In the genomic region with DNA sequence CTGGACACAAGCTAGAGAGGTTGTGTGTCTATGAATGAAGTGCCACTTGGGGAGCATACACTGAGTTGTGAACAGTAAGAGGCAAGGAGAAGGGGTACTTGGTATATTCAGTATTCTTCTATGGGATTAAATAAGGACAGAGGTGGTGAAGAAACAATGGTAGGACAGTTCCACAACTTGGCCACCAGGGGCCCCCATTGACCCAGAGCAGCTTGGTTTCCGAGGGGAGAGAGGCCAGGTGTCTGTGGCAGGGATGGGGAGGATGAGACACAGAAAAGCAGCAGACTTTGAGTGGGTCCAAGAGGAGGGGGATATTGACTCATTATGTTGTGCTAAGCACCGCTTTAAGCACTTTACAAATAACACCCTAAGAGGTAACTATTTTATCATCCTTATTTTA, we compare ENCODE assay signal across 13 cellular contexts.
DNase-seq lines count a peak whose midpoint lies in the region; ATAC-seq and TF ChIP-seq lines count a peak whose summit lies in the region.
"Had no signal": no experiment of that assay in that cellular context is flagged by ENCODE, and none has a peak within 500 bp of the region (broad histone marks: within the 10 kb centered on the region; RNA-seq: fewer than 3 reads in every experiment).

No MANE protein-coding gene starts in this region.

- peaks cover 10% of the 10 kb centered on the region for H3K9me3 Mint-ChIP-seq in stimulated activated memory B cell treated with anti-CD40 and anti-IgM and Interleukin-4, amounts not matched to agents 10 μg/mL and 1 μg/mL and 100 μg/mL, for 72 hours

- no peaks in the 10 kb centered on the region for H3F3A ChIP-seq in Loucy (ENCODE audit: low read depth)

- no peak overlapping the region for H2AFZ ChIP-seq in Loucy (ENCODE audit: low read length)

- H3K27ac Mint-ChIP-seq in stimulated activated memory B cell treated with anti-CD40 and anti-IgM and Interleukin-4, amounts not matched to agents 10 μg/mL and 1 μg/mL and 100 μg/mL, for 72 hours = no peak overlapping the region

- no peaks in the 10 kb centered on the region for H3K4me1 Mint-ChIP-seq in stimulated activated memory B cell treated with anti-CD40 and anti-IgM and Interleukin-4, amounts not matched to agents 10 μg/mL and 1 μg/mL and 100 μg/mL, for 72 hours

- H3K27me3 Mint-ChIP-seq in stimulated activated memory B cell treated with anti-CD40 and anti-IgM and Interleukin-4, amounts not matched to agents 10 μg/mL and 1 μg/mL and 100 μg/mL, for 72 hours = no peaks in the 10 kb centered on the region

- DNase-seq in cardiac muscle cell (ENCODE audit: low read depth in 1 of 2, low spot score in 1 of 2) (no peak), left ventricle myocardium inferior (no peak), choroid plexus epithelial cell (ENCODE audit: low read depth) (no peak), NOMO-1 treated with DMSO at 0.1 percent for 48 hours (lab: John Stamatoyannopoulos, UW; ENCODE audit: unreplicated experiment) (no peak)
- DNase-seq in stimulated activated naive CD8-positive, alpha-beta T cell treated with anti-CD3 and anti-CD28 coated beads, Interleukin-15, Interleukin-2, amounts not matched to agents 100 U/mL and 50 U/mL, for 24 hours = peak; percentile 21
- DNase-seq: activated CD4-positive, alpha-beta T cell treated with anti-CD3 and anti-CD28 coated beads for 1 hour; adrenal gland; kidney glomerular epithelial cell; nucleus accumbens had no signal

- H4K20me1 ChIP-seq in Loucy (ENCODE audit: insufficient read depth, low read length, poor library complexity, severe bottlenecking) = no peaks in the 10 kb centered on the region

- H3K4me3 ChIP-seq in cardiac muscle cell (no peak overlapping the region), left ventricle myocardium inferior (no peak overlapping the region), Loucy (ENCODE audit: low read length, poor library complexity, severe bottlenecking) (no peak overlapping the region), choroid plexus epithelial cell (ENCODE audit: low read depth, low read length) (no peak overlapping the region)
- H3K4me3 ChIP-seq: adrenal gland, suprapubic skin had no signal

- no peak overlapping the region for H3K9ac ChIP-seq in Loucy (ENCODE audit: low read depth, low read length, poor library complexity, severe bottlenecking)

- no peak for ATAC-seq in stimulated activated naive CD8-positive, alpha-beta T cell treated with anti-CD3 and anti-CD28 coated beads, Interleukin-15, Interleukin-2, amounts not matched to agents 100 U/mL and 50 U/mL, for 24 hours
- no peak for ATAC-seq in stimulated activated memory B cell treated with anti-CD40 and anti-IgM and Interleukin-4, amounts not matched to agents 10 μg/mL and 1 μg/mL and 100 μg/mL, for 72 hours
- ATAC-seq in HG02970 (IDR thresholded peaks at IDR 0.05; ENCODE audit: low FRiP score, unreplicated experiment) = no peak

- no peaks in the 10 kb centered on the region for H3K36me3 ChIP-seq in cardiac muscle cell
- H3K36me3 ChIP-seq in left ventricle myocardium inferior = no peaks in the 10 kb centered on the region
- no peaks in the 10 kb centered on the region for H3K36me3 ChIP-seq in Loucy (ENCODE audit: insufficient read depth, low read length)
- H3K36me3 ChIP-seq: adrenal gland, suprapubic skin had no signal

- H3K9me2 ChIP-seq in Loucy (replicated peaks; ENCODE audit: low read depth, low read length) = no peaks in the 10 kb centered on the region

- H3K4me3 Mint-ChIP-seq in stimulated activated memory B cell treated with anti-CD40 and anti-IgM and Interleukin-4, amounts not matched to agents 10 μg/mL and 1 μg/mL and 100 μg/mL, for 72 hours = no peak overlapping the region

- H3K4me1 ChIP-seq in cardiac muscle cell (ENCODE audit: low read depth) = no peaks in the 10 kb centered on the region
- H3K4me1 ChIP-seq in left ventricle myocardium inferior = no peaks in the 10 kb centered on the region
- H3K4me1 ChIP-seq in Loucy (ENCODE audit: insufficient read depth, low read length, poor library complexity, severe bottlenecking) = peaks cover under 1% of the 10 kb centered on the region
- H3K4me1 ChIP-seq: adrenal gland, suprapubic skin had no signal

- peak; percentile 24 for TF ChIP-seq CTCF in cardiac muscle cell (IDR thresholded peaks at IDR 0.05; ENCODE audit: low read depth, low read length)
- TF ChIP-seq CTCF in left ventricle myocardium inferior (IDR thresholded peaks at IDR 0.05; ENCODE audit: borderline replicate concordance) = no peak
- peak; percentile 62 for TF ChIP-seq CTCF in Loucy (conservative IDR thresholded peaks at IDR 0.05; ENCODE audit: low read length)
- TF ChIP-seq CTCF in choroid plexus epithelial cell (conservative IDR thresholded peaks at IDR 0.05; ENCODE audit: low read depth, low read length) = peak; percentile 30

- H3K9me3 ChIP-seq in cardiac muscle cell (ENCODE audit: low read depth) (no peaks in the 10 kb centered on the region), left ventricle myocardium inferior (replicated peaks) (peaks cover 9% of the 10 kb centered on the region), Loucy (ENCODE audit: insufficient read depth, low read depth, low read length) (peaks cover 3% of the 10 kb centered on the region; the same call in 1 of the 2 replicates)
- H3K9me3 ChIP-seq: adrenal gland had no signal

- H3K79me2 ChIP-seq in Loucy (ENCODE audit: insufficient read depth, low read length) = no peaks in the 10 kb centered on the region

- H3K27ac ChIP-seq in cardiac muscle cell (no peak overlapping the region), left ventricle myocardium inferior (replicated peaks) (no peak overlapping the region)
- H3K27ac ChIP-seq: adrenal gland, suprapubic skin had no signal

- peaks cover 5% of the 10 kb centered on the region for H3K36me3 Mint-ChIP-seq in stimulated activated memory B cell treated with anti-CD40 and anti-IgM and Interleukin-4, amounts not matched to agents 10 μg/mL and 1 μg/mL and 100 μg/mL, for 72 hours

- intact Hi-C loops in left ventricle myocardium inferior (cut with micrococcal nuclease) = no loop called here

- H3K27me3 ChIP-seq in cardiac muscle cell (no peaks in the 10 kb centered on the region), left ventricle myocardium inferior (ENCODE audit: low read depth) (peaks cover 46% of the 10 kb centered on the region), Loucy (ENCODE audit: insufficient read depth, low read length, poor library complexity, severe bottlenecking) (no peaks in the 10 kb centered on the region)
- H3K27me3 ChIP-seq: adrenal gland had no signal

- H3K4me2 ChIP-seq in Loucy (ENCODE audit: low read depth, low read length, poor library complexity, severe bottlenecking) = no peak overlapping the region
